In the genomic region with DNA sequence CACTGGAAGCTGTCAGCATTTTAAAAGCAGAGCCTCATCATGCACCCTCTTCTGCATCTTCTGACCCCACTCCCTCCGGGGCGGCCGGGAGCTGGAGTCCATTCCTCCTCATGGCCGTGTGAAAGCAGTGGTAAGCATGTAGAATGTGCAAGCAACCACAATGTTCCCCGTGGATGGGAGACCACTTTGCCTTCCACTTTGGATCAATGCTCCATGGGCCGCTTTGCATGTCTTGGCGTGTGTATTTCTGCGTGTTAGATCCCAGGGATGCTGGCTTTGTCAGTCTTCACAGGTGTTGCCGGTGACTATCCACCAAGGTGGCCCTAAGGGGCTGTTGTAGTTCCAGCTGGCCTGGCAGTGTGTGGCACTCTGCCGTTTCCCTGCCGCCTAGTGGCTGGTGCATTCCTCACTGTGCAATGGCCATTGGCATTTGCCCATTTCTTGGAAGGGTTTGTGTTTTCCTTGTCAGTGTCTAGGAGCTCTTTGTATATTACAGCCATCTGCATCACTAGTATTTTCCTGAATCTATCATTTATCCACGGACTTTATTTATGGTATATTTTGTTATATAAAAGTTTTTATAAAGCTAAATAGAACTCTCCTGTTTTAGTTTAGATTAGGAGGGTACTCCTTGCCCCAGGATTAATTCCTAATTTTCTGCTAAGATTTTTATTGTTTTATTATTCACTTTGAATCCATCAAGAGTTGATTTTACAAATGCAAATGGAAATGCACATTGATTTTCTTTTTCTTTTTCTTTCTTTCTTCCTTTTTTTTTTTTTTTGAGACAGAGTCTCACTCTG, we compare ENCODE assay signal across 1 cellular context.
TF ChIP-seq lines count a peak whose summit lies in the region.

No MANE protein-coding gene starts in this region.

TF ChIP-seq in HepG2, 621 proteins besides CTCF, POLR2A, EP300 and RAD21 (continued from another document):
- TF ChIP-seq ZNF800 (CRISPR knock-in tag; IDR thresholded peaks at IDR 0.05) (no peak), HNRNPL (IDR thresholded peaks at IDR 0.05; ENCODE audit: low read depth, low read length) (peak; percentile 79; the same call in 1 of the 2 replicates), NPAS2 (CRISPR knock-in tag; IDR thresholded peaks at IDR 0.05; ENCODE audit: borderline replicate concordance) (no peak), PATZ1 (CRISPR knock-in tag; IDR thresholded peaks at IDR 0.05) (no peak), ZNF496 (CRISPR knock-in tag; IDR thresholded peaks at IDR 0.05; ENCODE audit: insufficient replicate concordance) (no peak)
